In the genomic region with DNA sequence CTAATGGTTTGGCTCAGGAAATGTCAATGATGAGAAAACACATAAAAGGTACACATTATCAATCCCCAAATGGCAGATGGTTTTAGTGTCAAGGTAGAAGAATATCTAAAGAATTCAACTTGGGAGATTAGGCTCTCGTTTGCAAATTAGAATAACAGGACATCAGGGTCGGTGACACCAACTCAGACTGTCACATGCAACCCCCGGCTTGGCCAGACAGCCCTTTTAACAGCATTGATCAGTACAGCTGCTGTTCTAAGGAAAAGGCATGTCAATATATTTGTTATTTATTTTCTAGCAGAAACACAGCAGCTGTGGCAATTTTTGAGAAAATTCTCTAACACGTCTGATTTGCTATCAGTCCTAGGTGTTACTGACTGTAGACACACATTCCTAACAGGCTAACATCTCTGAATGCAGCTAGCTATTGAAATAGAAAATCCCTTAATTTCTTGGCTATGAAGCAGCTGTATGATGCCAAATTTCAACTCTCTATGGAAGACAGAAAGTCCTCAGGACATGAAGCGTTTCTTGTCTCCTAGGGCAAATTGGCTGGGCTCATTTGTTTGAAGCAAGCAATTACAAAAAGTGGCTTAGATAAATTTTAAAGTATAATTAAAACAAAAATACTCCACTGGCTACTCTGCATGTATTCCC, we compare ENCODE assay signal across 25 cellular contexts.
"Had no signal": no experiment of that assay in that cellular context is flagged by ENCODE, and none has a peak within 500 bp of the region (broad histone marks: within the 10 kb centered on the region; RNA-seq: fewer than 3 reads in every experiment).

No MANE protein-coding gene starts in this region.

- ATAC-seq: gastroesophageal sphincter; naive thymus-derived CD8-positive, alpha-beta T cell had no signal

- H3K9me3 ChIP-seq: gastroesophageal sphincter, heart left ventricle, spleen, suprapubic skin, tibial artery had no signal

- H3K4me3 ChIP-seq: gastroesophageal sphincter, heart left ventricle, spleen, suprapubic skin, tibial artery had no signal

- H3K27ac ChIP-seq: brain microvascular endothelial cell, gastroesophageal sphincter, parathyroid adenoma, spleen, suprapubic skin, tibial artery had no signal

- H3K9ac ChIP-seq: parathyroid adenoma had no signal

- H2AFZ ChIP-seq: parathyroid adenoma had no signal

- DNase-seq: activated CD4-positive, alpha-beta memory T cell treated with anti-CD3 and anti-CD28 coated beads for 36 hours; activated CD4-positive, alpha-beta T cell treated with anti-CD3 and anti-CD28 coated beads, Interleukin-2, amount 10 ng/mL, durations not matched to agents 24 days and 14 days; activated CD4-positive, CD25-positive, alpha-beta regulatory T cell treated with anti-CD3 and anti-CD28 coated beads, Interleukin-2, amount 50 U/mL, for 72 hours; activated CD8-positive, alpha-beta memory T cell treated with anti-CD3 and anti-CD28 coated beads, Interleukin-2, amount 50 U/mL, for 4 hours; activated gamma-delta T cell; activated naive CD4-positive, alpha-beta T cell treated with anti-CD3 and anti-CD28 coated beads, Interleukin-2, amount 10 ng/mL, durations not matched to agents 7 days and 5 days; activated T-cell treated with anti-CD3 and anti-CD28 coated beads, Interleukin-2, amount 50 U/mL, for 1 hour; amniotic stem cell; brain microvascular endothelial cell; caudate nucleus; heart left ventricle; mammary epithelial cell; naive thymus-derived CD8-positive, alpha-beta T cell; occipital lobe; right cardiac atrium; spleen; stimulated activated naive CD4-positive, alpha-beta T cell; T-helper 2 cell; tibial artery had no signal

- H3K27me3 ChIP-seq: brain microvascular endothelial cell, gastroesophageal sphincter, heart left ventricle, spleen, suprapubic skin, tibial artery had no signal

- H3K36me3 ChIP-seq: brain microvascular endothelial cell, gastroesophageal sphincter, heart left ventricle, spleen, suprapubic skin, tibial artery had no signal

- FAIRE-seq: astrocyte, endothelial cell of umbilical vein, islet of Langerhans had no signal

- H3K79me2 ChIP-seq: parathyroid adenoma had no signal

- H3K4me1 ChIP-seq: parathyroid adenoma, spleen, suprapubic skin, tibial artery had no signal
